ENCODE assay signal across 7 cellular contexts in genomic region chr13:79973533-79973963, GRCh38.
DNase-seq lines count a peak whose midpoint lies in the region; ATAC-seq and TF ChIP-seq lines count a peak whose summit lies in the region.

No MANE protein-coding gene starts in this region.

- CTCF ChIA-PET in activated CD4-positive, alpha-beta memory T cell treated with anti-CD3 and anti-CD28 coated beads for 36 hours (lab: Charles Lee) = no interaction called here

- no peak overlapping the region for H3K4me3 Mint-ChIP-seq in activated CD4-positive, alpha-beta memory T cell treated with anti-CD3 and anti-CD28 coated beads for 36 hours

- DNase-seq in NCI-H1048 (lab: John Stamatoyannopoulos, UW) (peak; percentile 23), glomerular visceral epithelial cell (ENCODE audit: extremely low spot score) (peak; percentile 13), AG08395 (ENCODE audit: low spot score) (no peak), lower leg skin (ENCODE audit: low spot score in 2 of 2) (no peak)
- DNase-seq in activated CD4-positive, alpha-beta memory T cell treated with anti-CD3 and anti-CD28 coated beads for 36 hours = no peak

- H3K27me3 Mint-ChIP-seq in activated CD4-positive, alpha-beta memory T cell treated with anti-CD3 and anti-CD28 coated beads for 36 hours = no peaks in the 10 kb centered on the region

- ATAC-seq in GM18858 (IDR thresholded peaks at IDR 0.05; ENCODE audit: unreplicated experiment) (peak; percentile 90), HG02571 (IDR thresholded peaks at IDR 0.05; ENCODE audit: unreplicated experiment) (peak; percentile 71)

- POLR2A ChIA-PET in activated CD4-positive, alpha-beta memory T cell treated with anti-CD3 and anti-CD28 coated beads for 36 hours (lab: Charles Lee) = no interaction called here

- H3K4me1 Mint-ChIP-seq in activated CD4-positive, alpha-beta memory T cell treated with anti-CD3 and anti-CD28 coated beads for 36 hours (ENCODE audit: low read depth) = no peaks in the 10 kb centered on the region

- intact Hi-C loops in lower leg skin (cut with DNase I; ENCODE audit: low total_unique reads) = no loop called here
- intact Hi-C loops in activated CD4-positive, alpha-beta memory T cell treated with anti-CD3 and anti-CD28 coated beads for 36 hours (cut with micrococcal nuclease) = no loop called here

- no peak overlapping the region for H3K27ac Mint-ChIP-seq in activated CD4-positive, alpha-beta memory T cell treated with anti-CD3 and anti-CD28 coated beads for 36 hours

- TF ChIP-seq POLR2A in lower leg skin (IDR thresholded peaks at IDR 0.05) = no peak

- H3K4me3 ChIP-seq in lower leg skin (ENCODE audit: low read depth, poor library complexity, severe bottlenecking) = no peak overlapping the region

- TF ChIP-seq CTCF in lower leg skin (IDR thresholded peaks at IDR 0.05) = no peak

- 82 to 87% methylated on average over 4 of the region's 4 CpGs for WGBS in lower leg skin, 2 donors

- H3K9me3 Mint-ChIP-seq in activated CD4-positive, alpha-beta memory T cell treated with anti-CD3 and anti-CD28 coated beads for 36 hours = peaks cover 24% of the 10 kb centered on the region

- H3K36me3 Mint-ChIP-seq in activated CD4-positive, alpha-beta memory T cell treated with anti-CD3 and anti-CD28 coated beads for 36 hours = no peaks in the 10 kb centered on the region

Comparison
In these comparisons a context has a peak if more than half of its experiments do, and no peak if none do; other contexts are left out.
1. DNase-seq: peak in NCI-H1048 (single experiment) and glomerular visceral epithelial cell (single experiment); none in AG08395 (single experiment), lower leg skin (0 of 2) and activated CD4-positive, alpha-beta memory T cell treated with anti-CD3 and anti-CD28 coated beads for 36 hours (single experiment).